In the genomic region with DNA sequence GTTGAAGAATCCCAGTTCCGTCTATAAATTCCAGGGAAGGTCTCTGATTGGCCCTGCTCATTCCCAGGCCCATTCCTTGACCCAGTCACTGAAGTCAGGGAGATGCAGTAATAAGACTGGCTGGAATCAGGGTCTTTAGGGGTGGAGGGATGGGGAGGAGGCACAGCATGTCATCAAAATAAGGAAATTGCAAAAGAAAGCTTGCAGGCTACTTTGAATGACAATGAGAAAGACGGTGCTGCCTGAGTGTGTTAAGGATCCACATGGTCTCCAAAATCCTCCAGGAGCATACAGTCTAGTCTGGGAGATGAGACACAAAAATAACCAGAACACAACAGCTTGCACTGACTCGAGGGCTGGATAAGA, we compare ENCODE assay signal across 1 cellular context.
TF ChIP-seq lines count a peak whose summit lies in the region.

No MANE protein-coding gene starts in this region.

TF ChIP-seq in GM23338, 12 proteins besides CTCF, POLR2A, EP300 and RAD21 (continued from another document):
- TF ChIP-seq STAT1 (IDR thresholded peaks at IDR 0.05; ENCODE audit: unreplicated experiment) (no peak), CREB1 (CRISPR knock-in tag; IDR thresholded peaks at IDR 0.05; ENCODE audit: low read depth) (no peak)
TF ChIP-seq in GM23338: peak in this region for 0.
